8 cellular contexts compared by ENCODE assay signal in genomic region chr21:33478858-33479678, GRCh38. TPM values are rescaled to one million over a fixed set of nuclear protein-coding genes. Genes with fewer than 3 reads are reported as not detected.
DNase-seq lines count a peak whose midpoint lies in the region; ATAC-seq and TF ChIP-seq lines count a peak whose summit lies in the region.

No MANE protein-coding gene starts in this region.

- H3K9ac ChIP-seq in HUES48 (ENCODE audit: low read depth, low read length): peak overlapping the region; percentile 53; the same call in 1 of the 2 replicates
- peak overlapping the region; percentile 87 to 95 (median 88) for H3K9ac ChIP-seq in skeletal muscle tissue (ENCODE audit: low read depth in 1 of 3, low read length in 3 of 3)

- TF ChIP-seq CTCF in Calu3 (IDR thresholded peaks at IDR 0.05; ENCODE audit: unreplicated experiment): no peak
- peak in 2 of 7 experiments; percentile 7 to 13 for TF ChIP-seq CTCF in body of pancreas (IDR thresholded peaks at IDR 0.05)

- peak overlapping the region; percentile 47 for H3K27ac Mint-ChIP-seq in Calu3 (ENCODE audit: unreplicated experiment)

- H3K9me3 Mint-ChIP-seq in Calu3 (ENCODE audit: low read depth, unreplicated experiment): no peaks in the 10 kb centered on the region

- H3K27me3 Mint-ChIP-seq in Calu3 (ENCODE audit: unreplicated experiment): no peaks in the 10 kb centered on the region

- H3K9me3 ChIP-seq in HUES48 (ENCODE audit: control insufficient read depth, insufficient read depth, low read length) (no peaks in the 10 kb centered on the region), body of pancreas (no peaks in the 10 kb centered on the region), iPS-18c (ENCODE audit: control insufficient read depth, insufficient read depth, low read length) (no peaks in the 10 kb centered on the region), skeletal muscle tissue (ENCODE audit: control insufficient read depth in 3 of 3, low read length in 3 of 3) (no peaks in the 10 kb centered on the region)

- TF ChIP-seq POLR2A in body of pancreas (IDR thresholded peaks at IDR 0.05): no peak

- H3K27ac ChIP-seq in HUES48 (ENCODE audit: low read depth, low read length) (peak overlapping the region; percentile 82), body of pancreas (peak overlapping the region; percentile 82 to 99 (median 90)), skeletal muscle tissue (ENCODE audit: low read depth, low read length) (peak overlapping the region; percentile 92)

- peak overlapping the region; percentile 77 for H3K4me3 ChIP-seq in HUES48 (ENCODE audit: low read depth, low read length)
- peak overlapping the region; percentile 69 to 86 for H3K4me3 ChIP-seq in body of pancreas
- H3K4me3 ChIP-seq in iPS-18c (ENCODE audit: insufficient read depth, low read depth, low read length): peak overlapping the region; percentile 89
- H3K4me3 ChIP-seq in skeletal muscle tissue (ENCODE audit: low read length in 3 of 3): peak overlapping the region; percentile 79 to 87 (median 81)

- CTCF ChIA-PET in Calu3 (lab: Charles Lee): interaction anchor here (0.9 to 1.3 kb wide), 4 partner anchors 12 to 416 kb away, joined by 6 to 11 read pairs (median 6); partner anchors contain the start of gene DNAJC28

- no peaks in the 10 kb centered on the region for H3K36me3 ChIP-seq in HUES48 (ENCODE audit: control insufficient read depth, insufficient read depth, low read length)
- H3K36me3 ChIP-seq in body of pancreas (replicated peaks in 1 of 2; ENCODE audit: insufficient read depth in 1 of 2, low read depth in 2 of 2): no peaks in the 10 kb centered on the region
- no peaks in the 10 kb centered on the region for H3K36me3 ChIP-seq in skeletal muscle tissue (ENCODE audit: control insufficient read depth in 3 of 3, insufficient read depth in 3 of 3, low read length in 3 of 3)

- intact Hi-C loops in Calu3 (cut with micrococcal nuclease; ENCODE audit: unreplicated experiment) (no loop called here), body of pancreas (cut with DNase I) (no loop called here)

- WGBS in body of pancreas, 2 donors: 0 to 1% methylated on average over 45 to 69 of the region's 69 CpGs

- peak overlapping the region; percentile 73 for H3K4me3 Mint-ChIP-seq in Calu3 (ENCODE audit: low read depth, unreplicated experiment)

- H3K4me1 ChIP-seq in HUES48 (ENCODE audit: control insufficient read depth, insufficient read depth, low read length) (peaks cover 5% of the 10 kb centered on the region; the same call in 1 of the 2 replicates), body of pancreas (peaks cover 13% of the 10 kb centered on the region), skeletal muscle tissue (ENCODE audit: control insufficient read depth in 3 of 3, insufficient read depth in 3 of 3, low read length in 3 of 3) (peaks cover 7 to 22% (median 11%) of the 10 kb centered on the region in 3 donors)

- DNase-seq in Calu3: peak; percentile 23
- peak; percentile 12 for DNase-seq in T-helper 22 cell (ENCODE audit: low read depth)
- peak in 3 of 4 donors; percentile 28 to 46 (median 42) for DNase-seq in body of pancreas
- no peak for DNase-seq in GF-D8 (lab: John Stamatoyannopoulos, UW)

- peak; percentile 26 for ATAC-seq in GM21367 (IDR thresholded peaks at IDR 0.05; ENCODE audit: unreplicated experiment)
- ATAC-seq in body of pancreas: peak; percentile 12

- peaks cover 30% of the 10 kb centered on the region for H3K36me3 Mint-ChIP-seq in Calu3 (ENCODE audit: insufficient read depth, unreplicated experiment)

- no peaks in the 10 kb centered on the region for H3K4me1 Mint-ChIP-seq in Calu3 (ENCODE audit: low read depth, unreplicated experiment)

- no TSS peak for BruUV-seq in Calu3 (replicated peaks; lab: Mats Ljungman, UMichigan)

- H3K27me3 ChIP-seq in HUES48 (ENCODE audit: control insufficient read depth, insufficient read depth, low read length): no peaks in the 10 kb centered on the region
- H3K27me3 ChIP-seq in body of pancreas: no peaks in the 10 kb centered on the region
- H3K27me3 ChIP-seq in skeletal muscle tissue (ENCODE audit: control insufficient read depth in 3 of 3, insufficient read depth in 3 of 3, low read length in 3 of 3): no peaks in the 10 kb centered on the region

RNA-seq across cellular contexts. Expression of gene TMEM50B, which starts 0.7 kb away (rescaled TPM):
- total RNA-seq in Calu3 (2022): 28.4 and 28.7 TPM in 2 replicates
- total RNA-seq in body of pancreas: 10 to 100 TPM; 49.8 to 50.4 TPM
- total RNA-seq in skeletal muscle tissue: 24.5 TPM

RNA-seq across cellular contexts. Expression of gene DNAJC28, which starts 12.4 kb away (rescaled TPM):
- total RNA-seq in Calu3 (2022) (1.2 and 2.0 TPM in 2 replicates), body of pancreas (1 to 10 TPM; 1.3 to 2.3 TPM), skeletal muscle tissue (2.1 TPM)
